In genomic region chr12:95318071-95318545, GRCh38 we compare ENCODE assay signal across 1 cellular context.
TF ChIP-seq lines count a peak whose summit lies in the region.

No MANE protein-coding gene starts in this region.

TF ChIP-seq in HepG2, 621 proteins besides CTCF, POLR2A, EP300 and RAD21 (continued from another document and continues in another):
- TF ChIP-seq, protein P1, sequence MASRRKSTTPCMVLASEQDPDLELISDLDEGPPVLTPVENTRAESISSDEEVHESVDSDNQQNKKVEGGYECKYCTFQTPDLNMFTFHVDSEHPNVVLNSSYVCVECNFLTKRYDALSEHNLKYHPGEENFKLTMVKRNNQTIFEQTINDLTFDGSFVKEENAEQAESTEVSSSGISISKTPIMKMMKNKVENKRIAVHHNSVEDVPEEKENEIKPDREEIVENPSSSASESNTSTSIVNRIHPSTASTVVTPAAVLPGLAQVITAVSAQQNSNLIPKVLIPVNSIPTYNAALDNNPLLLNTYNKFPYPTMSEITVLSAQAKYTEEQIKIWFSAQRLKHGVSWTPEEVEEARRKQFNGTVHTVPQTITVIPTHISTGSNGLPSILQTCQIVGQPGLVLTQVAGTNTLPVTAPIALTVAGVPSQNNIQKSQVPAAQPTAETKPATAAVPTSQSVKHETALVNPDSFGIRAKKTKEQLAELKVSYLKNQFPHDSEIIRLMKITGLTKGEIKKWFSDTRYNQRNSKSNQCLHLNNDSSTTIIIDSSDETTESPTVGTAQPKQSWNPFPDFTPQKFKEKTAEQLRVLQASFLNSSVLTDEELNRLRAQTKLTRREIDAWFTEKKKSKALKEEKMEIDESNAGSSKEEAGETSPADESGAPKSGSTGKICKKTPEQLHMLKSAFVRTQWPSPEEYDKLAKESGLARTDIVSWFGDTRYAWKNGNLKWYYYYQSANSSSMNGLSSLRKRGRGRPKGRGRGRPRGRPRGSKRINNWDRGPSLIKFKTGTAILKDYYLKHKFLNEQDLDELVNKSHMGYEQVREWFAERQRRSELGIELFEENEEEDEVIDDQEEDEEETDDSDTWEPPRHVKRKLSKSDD (CRISPR knock-in tag; IDR thresholded peaks at IDR 0.05; ENCODE audit: low read depth) = no peak
- peak; percentile 43; the same call in 1 of the 2 replicates for TF ChIP-seq HNF4A (CRISPR knock-in tag; IDR thresholded peaks at IDR 0.05)
- no peak for TF ChIP-seq PLRG1 (conservative IDR thresholded peaks at IDR 0.05)
- peak; percentile 98 for TF ChIP-seq ZNF503 (CRISPR knock-in tag; IDR thresholded peaks at IDR 0.05)
- no peak for TF ChIP-seq ZNF501 (CRISPR knock-in tag; IDR thresholded peaks at IDR 0.05)
- TF ChIP-seq NR2C2 (CRISPR knock-in tag; IDR thresholded peaks at IDR 0.05; ENCODE audit: borderline replicate concordance) = peak; percentile 27; the same call in 1 of the 2 replicates
- TF ChIP-seq TBX3 (IDR thresholded peaks at IDR 0.05; ENCODE audit: borderline replicate concordance) = peak; percentile 97
- TF ChIP-seq NKX3-1 (CRISPR knock-in tag; IDR thresholded peaks at IDR 0.05) = peak; percentile 88
- TF ChIP-seq ZNF574 (CRISPR knock-in tag; IDR thresholded peaks at IDR 0.05) = no peak
- TF ChIP-seq PATZ1 (CRISPR knock-in tag; IDR thresholded peaks at IDR 0.05) = peak; percentile 55; the same call in 1 of the 2 replicates
- TF ChIP-seq ZNF878 (CRISPR knock-in tag; IDR thresholded peaks at IDR 0.05) = peak; percentile 83; the same call in 1 of the 2 replicates
- no peak for TF ChIP-seq ZNF766 (CRISPR knock-in tag; IDR thresholded peaks at IDR 0.05; ENCODE audit: borderline replicate concordance)
- peak; percentile 39; the same call in 1 of the 2 replicates for TF ChIP-seq GATAD1 (CRISPR knock-in tag; IDR thresholded peaks at IDR 0.05)
- peak; percentile 73 for TF ChIP-seq TCF7L2 (IDR thresholded peaks at IDR 0.05; ENCODE audit: low read depth, low read length)
- TF ChIP-seq ZFX (CRISPR knock-in tag; IDR thresholded peaks at IDR 0.05; ENCODE audit: low read depth) = 0 out of 2 replicates have a peak, but pooled peaks have one; percentile 31
- no peak for TF ChIP-seq ZSCAN12 (CRISPR knock-in tag; IDR thresholded peaks at IDR 0.05)
- peak; percentile 79 for TF ChIP-seq PAXIP1 (CRISPR knock-in tag; conservative IDR thresholded peaks at IDR 0.05)
- peak; percentile 95 for TF ChIP-seq JUNB (CRISPR knock-in tag; IDR thresholded peaks at IDR 0.05; ENCODE audit: borderline replicate concordance)
- TF ChIP-seq, protein P2, sequence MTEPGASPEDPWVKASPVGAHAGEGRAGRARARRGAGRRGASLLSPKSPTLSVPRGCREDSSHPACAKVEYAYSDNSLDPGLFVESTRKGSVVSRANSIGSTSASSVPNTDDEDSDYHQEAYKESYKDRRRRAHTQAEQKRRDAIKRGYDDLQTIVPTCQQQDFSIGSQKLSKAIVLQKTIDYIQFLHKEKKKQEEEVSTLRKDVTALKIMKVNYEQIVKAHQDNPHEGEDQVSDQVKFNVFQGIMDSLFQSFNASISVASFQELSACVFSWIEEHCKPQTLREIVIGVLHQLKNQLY (CRISPR knock-in tag; IDR thresholded peaks at IDR 0.05) = peak; percentile 59
- TF ChIP-seq, protein P3, sequence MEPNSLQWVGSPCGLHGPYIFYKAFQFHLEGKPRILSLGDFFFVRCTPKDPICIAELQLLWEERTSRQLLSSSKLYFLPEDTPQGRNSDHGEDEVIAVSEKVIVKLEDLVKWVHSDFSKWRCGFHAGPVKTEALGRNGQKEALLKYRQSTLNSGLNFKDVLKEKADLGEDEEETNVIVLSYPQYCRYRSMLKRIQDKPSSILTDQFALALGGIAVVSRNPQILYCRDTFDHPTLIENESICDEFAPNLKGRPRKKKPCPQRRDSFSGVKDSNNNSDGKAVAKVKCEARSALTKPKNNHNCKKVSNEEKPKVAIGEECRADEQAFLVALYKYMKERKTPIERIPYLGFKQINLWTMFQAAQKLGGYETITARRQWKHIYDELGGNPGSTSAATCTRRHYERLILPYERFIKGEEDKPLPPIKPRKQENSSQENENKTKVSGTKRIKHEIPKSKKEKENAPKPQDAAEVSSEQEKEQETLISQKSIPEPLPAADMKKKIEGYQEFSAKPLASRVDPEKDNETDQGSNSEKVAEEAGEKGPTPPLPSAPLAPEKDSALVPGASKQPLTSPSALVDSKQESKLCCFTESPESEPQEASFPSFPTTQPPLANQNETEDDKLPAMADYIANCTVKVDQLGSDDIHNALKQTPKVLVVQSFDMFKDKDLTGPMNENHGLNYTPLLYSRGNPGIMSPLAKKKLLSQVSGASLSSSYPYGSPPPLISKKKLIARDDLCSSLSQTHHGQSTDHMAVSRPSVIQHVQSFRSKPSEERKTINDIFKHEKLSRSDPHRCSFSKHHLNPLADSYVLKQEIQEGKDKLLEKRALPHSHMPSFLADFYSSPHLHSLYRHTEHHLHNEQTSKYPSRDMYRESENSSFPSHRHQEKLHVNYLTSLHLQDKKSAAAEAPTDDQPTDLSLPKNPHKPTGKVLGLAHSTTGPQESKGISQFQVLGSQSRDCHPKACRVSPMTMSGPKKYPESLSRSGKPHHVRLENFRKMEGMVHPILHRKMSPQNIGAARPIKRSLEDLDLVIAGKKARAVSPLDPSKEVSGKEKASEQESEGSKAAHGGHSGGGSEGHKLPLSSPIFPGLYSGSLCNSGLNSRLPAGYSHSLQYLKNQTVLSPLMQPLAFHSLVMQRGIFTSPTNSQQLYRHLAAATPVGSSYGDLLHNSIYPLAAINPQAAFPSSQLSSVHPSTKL (CRISPR knock-in tag; IDR thresholded peaks at IDR 0.05) = peak; percentile 97
- 0 out of 2 replicates have a peak, but pooled peaks have one; percentile 33 for TF ChIP-seq MYNN (CRISPR knock-in tag; IDR thresholded peaks at IDR 0.05; ENCODE audit: low read depth)
- 0 out of 2 replicates have a peak, but pooled peaks have one; percentile 34 for TF ChIP-seq AKAP8 (CRISPR knock-in tag; IDR thresholded peaks at IDR 0.05)
- TF ChIP-seq KDM6A (CRISPR knock-in tag; IDR thresholded peaks at IDR 0.05; ENCODE audit: low read depth) = peak; percentile 22; the same call in 1 of the 2 replicates
- no peak for TF ChIP-seq MBNL3 (CRISPR knock-in tag; conservative IDR thresholded peaks at IDR 0.05)
- TF ChIP-seq RFXANK (CRISPR knock-in tag; IDR thresholded peaks at IDR 0.05) = 0 out of 2 replicates have a peak, but pooled peaks have one; percentile 45
- 0 out of 2 replicates have a peak, but pooled peaks have one; percentile 60 for TF ChIP-seq KLF11 (CRISPR knock-in tag; IDR thresholded peaks at IDR 0.05)
- peak; percentile 98 for TF ChIP-seq HHEX (CRISPR knock-in tag; IDR thresholded peaks at IDR 0.05)
- peak; percentile 82; the same call in 1 of the 2 replicates for TF ChIP-seq NCOR1 (IDR thresholded peaks at IDR 0.05; ENCODE audit: borderline replicate concordance, low read length)
- peak; percentile 77 for TF ChIP-seq PPARG (CRISPR knock-in tag; conservative IDR thresholded peaks at IDR 0.05)
- peak; percentile 74; the same call in 1 of the 2 replicates for TF ChIP-seq MYPOP (CRISPR knock-in tag; IDR thresholded peaks at IDR 0.05)
- TF ChIP-seq, protein P4, sequence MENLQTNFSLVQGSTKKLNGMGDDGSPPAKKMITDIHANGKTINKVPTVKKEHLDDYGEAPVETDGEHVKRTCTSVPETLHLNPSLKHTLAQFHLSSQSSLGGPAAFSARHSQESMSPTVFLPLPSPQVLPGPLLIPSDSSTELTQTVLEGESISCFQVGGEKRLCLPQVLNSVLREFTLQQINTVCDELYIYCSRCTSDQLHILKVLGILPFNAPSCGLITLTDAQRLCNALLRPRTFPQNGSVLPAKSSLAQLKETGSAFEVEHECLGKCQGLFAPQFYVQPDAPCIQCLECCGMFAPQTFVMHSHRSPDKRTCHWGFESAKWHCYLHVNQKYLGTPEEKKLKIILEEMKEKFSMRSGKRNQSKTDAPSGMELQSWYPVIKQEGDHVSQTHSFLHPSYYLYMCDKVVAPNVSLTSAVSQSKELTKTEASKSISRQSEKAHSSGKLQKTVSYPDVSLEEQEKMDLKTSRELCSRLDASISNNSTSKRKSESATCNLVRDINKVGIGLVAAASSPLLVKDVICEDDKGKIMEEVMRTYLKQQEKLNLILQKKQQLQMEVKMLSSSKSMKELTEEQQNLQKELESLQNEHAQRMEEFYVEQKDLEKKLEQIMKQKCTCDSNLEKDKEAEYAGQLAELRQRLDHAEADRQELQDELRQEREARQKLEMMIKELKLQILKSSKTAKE (CRISPR knock-in tag; IDR thresholded peaks at IDR 0.05; ENCODE audit: borderline replicate concordance) = peak; percentile 84; the same call in 1 of the 2 replicates
- no peak for TF ChIP-seq SIN3B (IDR thresholded peaks at IDR 0.05; ENCODE audit: low read length)
- TF ChIP-seq DMAP1 (CRISPR knock-in tag; IDR thresholded peaks at IDR 0.05) = 0 out of 2 replicates have a peak, but pooled peaks have one; percentile 18
